9 cellular contexts compared by ENCODE assay signal in genomic region chr7:158587425-158588084, GRCh38. TPM values are rescaled to one million over a fixed set of nuclear protein-coding genes. Genes with fewer than 3 reads are reported as not detected.
A peak's percentile ranks its signal among the peaks of the same experiment; 100 is the strongest.
DNase-seq lines count a peak whose midpoint lies in the region; ATAC-seq and TF ChIP-seq lines count a peak whose summit lies in the region.
"Had no signal": no experiment of that assay in that cellular context is flagged by ENCODE, and none has a peak within 500 bp of the region (broad histone marks: within the 10 kb centered on the region; RNA-seq: fewer than 3 reads in every experiment).

TSS of gene PTPRN2 (minus strand) at chr7:158587823.

- ATAC-seq in GM23338: peak; percentile 74
- ATAC-seq in mucosa of descending colon: peak; percentile 89
- no peak for ATAC-seq in HG03280 (IDR thresholded peaks at IDR 0.05; ENCODE audit: unreplicated experiment)

- H3K27ac ChIP-seq in GM23338 (ENCODE audit: low read depth): no peak within 1 kb of the TSS
- H3K27ac ChIP-seq: KMS-11 had no signal

- H3K9me2 ChIP-seq in GM23338 (ENCODE audit: insufficient read depth): 0 out of 2 replicates have a peak, but pooled peaks cover 7% of the 10 kb centered on the region

- no peaks in the 10 kb centered on the region for H3K9me3 ChIP-seq in mucosa of descending colon

- H3K9me3 Mint-ChIP-seq in GM23338 (peaks cover 21% of the 10 kb centered on the region), endothelial cell (ENCODE audit: unreplicated experiment) (peaks cover 11% of the 10 kb centered on the region)

- H3K4me3 Mint-ChIP-seq in GM23338 (peak within 1 kb of the TSS; percentile 61), endothelial cell (ENCODE audit: unreplicated experiment) (no peak within 1 kb of the TSS)

- H3K36me3 ChIP-seq in GM23338 (ENCODE audit: insufficient read depth): no peaks in the 10 kb centered on the region
- no peaks in the 10 kb centered on the region for H3K36me3 ChIP-seq in mucosa of descending colon (ENCODE audit: low read depth)

- peak within 1 kb of the TSS; percentile 89 for H3K4me2 ChIP-seq in GM23338
- H3K4me2 ChIP-seq: KMS-11 had no signal

- H3K27ac Mint-ChIP-seq in GM23338 (no peak within 1 kb of the TSS), endothelial cell (ENCODE audit: unreplicated experiment) (no peak within 1 kb of the TSS)

- H3K27me3 ChIP-seq in GM23338 (ENCODE audit: insufficient read depth): peaks cover 71% of the 10 kb centered on the region

- H3K79me2 ChIP-seq in GM23338 (replicated peaks; ENCODE audit: insufficient read depth): no peaks in the 10 kb centered on the region

- H3K36me3 Mint-ChIP-seq in GM23338 (ENCODE audit: low read depth) (no peaks in the 10 kb centered on the region; the same call in 1 of the 3 replicates), endothelial cell (ENCODE audit: low read depth, unreplicated experiment) (peaks cover 3% of the 10 kb centered on the region)

- DNase-seq in COLO668 (lab: John Stamatoyannopoulos, UW; ENCODE audit: unreplicated experiment) (peak; percentile 92), GM23338 (ENCODE audit: low spot score) (peak; percentile 82), NCI-H345 treated with DMSO at 0.1 percent for 48 hours (lab: John Stamatoyannopoulos, UW; ENCODE audit: unreplicated experiment) (peak; percentile 41), endothelial cell (ENCODE audit: low spot score) (peak; percentile 67), mucosa of descending colon (peak; percentile 67 to 87 (median 75))
- DNase-seq in activated CD8-positive, alpha-beta memory T cell treated with anti-CD3 and anti-CD28 coated beads for 4 hours (ENCODE audit: low read depth in 2 of 2): peak; percentile 4
- DNase-seq in stimulated activated CD8-positive, alpha-beta memory T cell treated with anti-CD3 and anti-CD28 coated beads, Interleukin-4, amount 100 ng/mL, for 24 hours (ENCODE audit: low read depth): peak; percentile 40

- 0 out of 2 replicates have a peak, but pooled peaks cover 7% of the 10 kb centered on the region for H3F3A ChIP-seq in GM23338 (replicated peaks; ENCODE audit: low read depth)

- peaks cover 43% of the 10 kb centered on the region for H3K27me3 Mint-ChIP-seq in GM23338 (ENCODE audit: insufficient read depth, low read depth, poor library complexity)
- peaks cover 9% of the 10 kb centered on the region for H3K27me3 Mint-ChIP-seq in endothelial cell (ENCODE audit: unreplicated experiment)

- H3K4me1 Mint-ChIP-seq in GM23338 (peaks cover 13% of the 10 kb centered on the region), endothelial cell (ENCODE audit: unreplicated experiment) (no peaks in the 10 kb centered on the region)

- peaks cover 5% of the 10 kb centered on the region; the same call in 1 of the 2 replicates for H3K4me1 ChIP-seq in GM23338 (ENCODE audit: insufficient read depth)
- peaks cover 18% of the 10 kb centered on the region for H3K4me1 ChIP-seq in mucosa of descending colon (ENCODE audit: low read depth)

- H3K4me3 ChIP-seq in GM23338 (peak within 1 kb of the TSS; percentile 73), mucosa of descending colon (no peak within 1 kb of the TSS)

- H4K20me1 ChIP-seq in GM23338 (replicated peaks; ENCODE audit: insufficient read depth): no peaks in the 10 kb centered on the region; the same call in 1 of the 2 replicates

- H2AFZ ChIP-seq in GM23338: peak within 1 kb of the TSS; percentile 84; the same call in 1 of the 2 replicates

- TF ChIP-seq CTCF in GM23338 (conservative IDR thresholded peaks at IDR 0.05; ENCODE audit: low read depth in 2 of 2) (no peak), endothelial cell (IDR thresholded peaks at IDR 0.05; ENCODE audit: unreplicated experiment) (no peak), mucosa of descending colon (IDR thresholded peaks at IDR 0.05) (no peak)

- intact Hi-C loops in mucosa of descending colon (cut with DNase I, micrococcal nuclease): no loop called here

TF ChIP-seq in GM23338, 12 proteins besides CTCF, POLR2A, EP300 and RAD21:
- TF ChIP-seq STAT1 (IDR thresholded peaks at IDR 0.05; ENCODE audit: unreplicated experiment): no peak
- TF ChIP-seq REST (IDR thresholded peaks at IDR 0.05; ENCODE audit: unreplicated experiment): peak; percentile 74

RNA-seq across cellular contexts. Expression of gene PTPRN2, which starts in this region (rescaled TPM):
- 3.7 and 4.0 TPM in 2 replicates for total RNA-seq in GM23338 (2014; rRNA removed; shearing (Covaris generic))
- polyA plus RNA-seq in GM23338 (2016; fragmentation: Nextera tagmentation; extraction: Ambion mirVana): 0.87 and 1.4 TPM in 2 replicates
- total RNA-seq in endothelial cell (ENCODE audit: unreplicated experiment): 0.18 TPM
- 10 to 100 TPM; 12.5 to 28.0 (median 26.2) TPM for total RNA-seq in mucosa of descending colon

Comparison
In these comparisons a context has a peak if more than half of its experiments do, and no peak if none do; other contexts are left out.
1. Peak in DNase-seq in endothelial cell; RNA of the gene not detected or under 1 TPM.
2. DNase-seq: peak in every context shown above with its lines; median percentile 92 in COLO668; 82 in GM23338; 75 in mucosa of descending colon; 67 in endothelial cell; 41 in NCI-H345 treated with DMSO at 0.1 percent for 48 hours; 40 in stimulated activated CD8-positive, alpha-beta memory T cell treated with anti-CD3 and anti-CD28 coated beads, Interleukin-4, amount 100 ng/mL, for 24 hours; 4 in activated CD8-positive, alpha-beta memory T cell treated with anti-CD3 and anti-CD28 coated beads for 4 hours.